ENCODE assay signal across 1 cellular context in genomic region chr15:39953521-39953920, GRCh38.
TF ChIP-seq lines count a peak whose summit lies in the region.

No MANE protein-coding gene starts in this region.

TF ChIP-seq in K562, 482 proteins besides CTCF, POLR2A, EP300 and RAD21:
- TF ChIP-seq CEBPB (tag; IDR thresholded peaks at IDR 0.05) (peak; percentile 94), LEF1 (IDR thresholded peaks at IDR 0.05) (no peak), CEBPG (CRISPR knock-in tag; IDR thresholded peaks at IDR 0.05) (peak; percentile 59; the same call in 1 of the 2 replicates), CEBPG (tag; conservative IDR thresholded peaks at IDR 0.05 in 1 of 2, IDR thresholded peaks at IDR 0.05 in 1 of 2) (peak; percentile 66 to 89)
